ENCODE assay signal across 1 cellular context in genomic region chr19:31334101-31334848, GRCh38.
TF ChIP-seq lines count a peak whose summit lies in the region.

No MANE protein-coding gene starts in this region.

TF ChIP-seq in SK-N-SH, 30 proteins besides CTCF, POLR2A, EP300 and RAD21 (continued from another document):
- TF ChIP-seq, protein P1, sequence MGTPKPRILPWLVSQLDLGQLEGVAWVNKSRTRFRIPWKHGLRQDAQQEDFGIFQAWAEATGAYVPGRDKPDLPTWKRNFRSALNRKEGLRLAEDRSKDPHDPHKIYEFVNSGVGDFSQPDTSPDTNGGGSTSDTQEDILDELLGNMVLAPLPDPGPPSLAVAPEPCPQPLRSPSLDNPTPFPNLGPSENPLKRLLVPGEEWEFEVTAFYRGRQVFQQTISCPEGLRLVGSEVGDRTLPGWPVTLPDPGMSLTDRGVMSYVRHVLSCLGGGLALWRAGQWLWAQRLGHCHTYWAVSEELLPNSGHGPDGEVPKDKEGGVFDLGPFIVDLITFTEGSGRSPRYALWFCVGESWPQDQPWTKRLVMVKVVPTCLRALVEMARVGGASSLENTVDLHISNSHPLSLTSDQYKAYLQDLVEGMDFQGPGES (IDR thresholded peaks at IDR 0.05; ENCODE audit: low read depth, low read length), result no peak
- TF ChIP-seq, protein P2, sequence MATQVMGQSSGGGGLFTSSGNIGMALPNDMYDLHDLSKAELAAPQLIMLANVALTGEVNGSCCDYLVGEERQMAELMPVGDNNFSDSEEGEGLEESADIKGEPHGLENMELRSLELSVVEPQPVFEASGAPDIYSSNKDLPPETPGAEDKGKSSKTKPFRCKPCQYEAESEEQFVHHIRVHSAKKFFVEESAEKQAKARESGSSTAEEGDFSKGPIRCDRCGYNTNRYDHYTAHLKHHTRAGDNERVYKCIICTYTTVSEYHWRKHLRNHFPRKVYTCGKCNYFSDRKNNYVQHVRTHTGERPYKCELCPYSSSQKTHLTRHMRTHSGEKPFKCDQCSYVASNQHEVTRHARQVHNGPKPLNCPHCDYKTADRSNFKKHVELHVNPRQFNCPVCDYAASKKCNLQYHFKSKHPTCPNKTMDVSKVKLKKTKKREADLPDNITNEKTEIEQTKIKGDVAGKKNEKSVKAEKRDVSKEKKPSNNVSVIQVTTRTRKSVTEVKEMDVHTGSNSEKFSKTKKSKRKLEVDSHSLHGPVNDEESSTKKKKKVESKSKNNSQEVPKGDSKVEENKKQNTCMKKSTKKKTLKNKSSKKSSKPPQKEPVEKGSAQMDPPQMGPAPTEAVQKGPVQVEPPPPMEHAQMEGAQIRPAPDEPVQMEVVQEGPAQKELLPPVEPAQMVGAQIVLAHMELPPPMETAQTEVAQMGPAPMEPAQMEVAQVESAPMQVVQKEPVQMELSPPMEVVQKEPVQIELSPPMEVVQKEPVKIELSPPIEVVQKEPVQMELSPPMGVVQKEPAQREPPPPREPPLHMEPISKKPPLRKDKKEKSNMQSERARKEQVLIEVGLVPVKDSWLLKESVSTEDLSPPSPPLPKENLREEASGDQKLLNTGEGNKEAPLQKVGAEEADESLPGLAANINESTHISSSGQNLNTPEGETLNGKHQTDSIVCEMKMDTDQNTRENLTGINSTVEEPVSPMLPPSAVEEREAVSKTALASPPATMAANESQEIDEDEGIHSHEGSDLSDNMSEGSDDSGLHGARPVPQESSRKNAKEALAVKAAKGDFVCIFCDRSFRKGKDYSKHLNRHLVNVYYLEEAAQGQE (IDR thresholded peaks at IDR 0.05; ENCODE audit: low read depth, low read length), result no peak
- TF ChIP-seq GATA2 (CRISPR knock-in tag; IDR thresholded peaks at IDR 0.05) (no peak), YY1 (IDR thresholded peaks at IDR 0.05; ENCODE audit: low read depth) (no peak), EZH2phosphoT487 (IDR thresholded peaks at IDR 0.05; ENCODE audit: borderline replicate concordance, low read depth) (no peak)
